ENCODE assay signal across 8 cellular contexts in the genomic region with DNA sequence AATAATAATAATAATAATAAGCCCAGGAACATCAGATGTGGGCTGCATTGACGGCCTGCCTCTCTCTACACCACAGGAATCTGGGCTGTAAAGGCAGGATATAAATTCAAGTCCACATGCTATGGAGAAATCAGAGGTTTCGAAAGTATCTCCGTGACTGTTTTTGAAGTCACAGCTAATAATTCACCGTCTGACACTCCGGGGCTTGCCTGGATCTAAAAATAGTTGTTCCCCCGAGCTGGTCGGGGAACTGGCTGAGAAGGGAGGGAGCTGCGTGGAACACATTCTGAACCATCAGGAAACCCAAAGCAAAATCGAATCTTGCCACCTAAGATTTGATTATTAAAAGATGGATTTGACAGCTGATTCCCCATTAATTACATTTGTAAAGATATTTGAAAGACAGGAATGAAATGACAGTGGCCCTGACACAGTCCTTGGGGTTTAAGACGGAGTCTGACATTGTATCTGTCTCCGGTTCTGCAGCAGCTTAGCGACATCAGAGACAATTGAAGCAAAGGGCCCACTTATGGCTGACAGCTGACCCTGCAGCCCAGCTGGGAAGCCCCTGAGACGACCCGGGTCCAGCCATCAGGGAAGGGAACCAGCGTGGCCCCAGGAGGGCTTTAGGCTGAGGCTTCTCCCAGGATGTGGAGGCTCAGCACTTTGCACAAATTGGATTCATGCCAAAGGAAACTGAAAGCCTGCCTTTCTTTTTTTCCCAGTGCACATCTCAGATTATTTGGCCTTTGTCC. TPM values are rescaled to one million over a fixed set of nuclear protein-coding genes. Genes with fewer than 3 reads are reported as not detected.
A peak's percentile ranks its signal among the peaks of the same experiment; 100 is the strongest.
DNase-seq lines count a peak whose midpoint lies in the region; ATAC-seq and TF ChIP-seq lines count a peak whose summit lies in the region.

No MANE protein-coding gene starts in this region.

- H3K36me3 Mint-ChIP-seq in chondrocyte (ENCODE audit: low read depth), result no peaks in the 10 kb centered on the region
- H3K36me3 Mint-ChIP-seq in activated T-cell treated with anti-CD3 and anti-CD28 coated beads, Interleukin-2, amount 50 U/mL, for 24 hours (ENCODE audit: low read depth), result no peaks in the 10 kb centered on the region

- H3K9me3 ChIP-seq in mucosa of descending colon, result no peaks in the 10 kb centered on the region

- peak overlapping the region; percentile 55 for H3K4me3 Mint-ChIP-seq in chondrocyte (ENCODE audit: unreplicated experiment)
- H3K4me3 Mint-ChIP-seq in activated T-cell treated with anti-CD3 and anti-CD28 coated beads, Interleukin-2, amount 50 U/mL, for 24 hours, result no peak overlapping the region

- TF ChIP-seq CTCF in BJ (IDR thresholded peaks at IDR 0.05; ENCODE audit: insufficient read depth, low read depth, low read length) (no peak), chondrocyte (IDR thresholded peaks at IDR 0.05) (no peak), mucosa of descending colon (IDR thresholded peaks at IDR 0.05) (no peak)

- DNase-seq in BJ (ENCODE audit: low read depth) (peak; percentile 67), chondrocyte (ENCODE audit: low spot score) (no peak), mucosa of descending colon (no peak), germinal center (ENCODE audit: low spot score) (no peak), NCI-H1092 treated with DMSO at 0.1 percent for 48 hours (lab: John Stamatoyannopoulos, UW) (no peak), KBM-7 (no peak)
- DNase-seq in activated T-cell treated with anti-CD3 and anti-CD28 coated beads, Interleukin-2, amount 50 U/mL, for 24 hours, result no peak

- intact Hi-C loops in mucosa of descending colon (cut with DNase I, micrococcal nuclease), result no loop called here

- H3K27me3 Mint-ChIP-seq in chondrocyte (ENCODE audit: low read depth), result no peaks in the 10 kb centered on the region
- H3K27me3 Mint-ChIP-seq in activated T-cell treated with anti-CD3 and anti-CD28 coated beads, Interleukin-2, amount 50 U/mL, for 24 hours, result peaks cover 3% of the 10 kb centered on the region

- H3K36me3 ChIP-seq in BJ (ENCODE audit: control insufficient read depth, insufficient read depth, low read length) (no peaks in the 10 kb centered on the region), mucosa of descending colon (ENCODE audit: low read depth) (no peaks in the 10 kb centered on the region)

- POLR2A ChIA-PET in BJ (lab: Charles Lee), result no interaction called here

- no peaks in the 10 kb centered on the region for H3K27me3 ChIP-seq in BJ (ENCODE audit: control insufficient read depth, insufficient read depth, low read length)

- peak overlapping the region; percentile 95 for H3K27ac Mint-ChIP-seq in chondrocyte (ENCODE audit: unreplicated experiment)
- no peak overlapping the region for H3K27ac Mint-ChIP-seq in activated T-cell treated with anti-CD3 and anti-CD28 coated beads, Interleukin-2, amount 50 U/mL, for 24 hours

- no peaks in the 10 kb centered on the region for H3K9me3 Mint-ChIP-seq in chondrocyte (ENCODE audit: low read depth)
- no peaks in the 10 kb centered on the region for H3K9me3 Mint-ChIP-seq in activated T-cell treated with anti-CD3 and anti-CD28 coated beads, Interleukin-2, amount 50 U/mL, for 24 hours

- ATAC-seq in HG03064 (IDR thresholded peaks at IDR 0.05; ENCODE audit: low read depth, unreplicated experiment) (peak; percentile 58), mucosa of descending colon (peak; percentile 36)

- CTCF ChIA-PET in BJ (lab: Yijun Ruan, JAX), result interaction anchor here (0.6 to 1.5 kb wide), 3 partner anchors 10 to 128 kb away, joined by 4 read pairs; no protein-coding TSS in a partner anchor

- H3K4me1 ChIP-seq in mucosa of descending colon (ENCODE audit: low read depth), result no peaks in the 10 kb centered on the region

- H3K4me3 ChIP-seq in BJ (ENCODE audit: low read depth, low read length), result no peak overlapping the region
- no peak overlapping the region for H3K4me3 ChIP-seq in mucosa of descending colon

- in situ Hi-C loops in KBM-7 (cut with MboI; ENCODE audit: low pct_unique_long_range_greater_than_20kb, low sequenced_read_pairs), result no loop called here

- H3K4me1 Mint-ChIP-seq in chondrocyte (ENCODE audit: low read depth), result peaks cover 36% of the 10 kb centered on the region
- H3K4me1 Mint-ChIP-seq in activated T-cell treated with anti-CD3 and anti-CD28 coated beads, Interleukin-2, amount 50 U/mL, for 24 hours (ENCODE audit: low read depth), result peaks cover 9% of the 10 kb centered on the region

RNA-seq across cellular contexts. Expression of a gene that starts 35.2 kb away (rescaled TPM):
- polyA plus RNA-seq in BJ (2011; rRNA removed), result 41.8 and 79.0 TPM in 2 replicates
- polyA minus RNA-seq in BJ (2011; rRNA and poly(A)+ RNA removed), result 202 and 251 TPM in 2 replicates
- total RNA-seq in chondrocyte (201 to 355 TPM (median 330 TPM) in 3 replicates), mucosa of descending colon (100 to 1,000 TPM; 270 to 371 (median 331) TPM)
